In the genomic region with DNA sequence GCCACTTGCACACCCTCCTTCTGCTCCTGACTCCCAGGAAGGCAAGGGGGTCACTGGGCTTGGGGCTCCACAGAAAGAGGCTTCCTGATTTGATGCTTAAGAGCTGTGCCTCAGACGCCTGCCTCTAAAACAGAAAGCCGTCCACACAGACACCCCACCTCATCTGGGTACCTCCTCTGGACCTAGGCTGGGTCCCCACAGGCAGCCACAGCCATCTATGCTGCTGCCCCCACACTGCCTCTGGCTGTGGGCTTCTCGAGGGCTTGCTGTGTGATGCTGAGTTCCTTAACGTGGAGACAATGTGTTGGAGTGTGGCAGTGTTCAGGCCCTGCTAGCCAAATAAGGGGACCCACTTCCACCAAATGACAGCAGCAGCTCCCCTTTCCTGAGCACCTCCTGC, we compare ENCODE assay signal across 22 cellular contexts.
"Had no signal": no experiment of that assay in that cellular context is flagged by ENCODE, and none has a peak within 500 bp of the region (broad histone marks: within the 10 kb centered on the region; RNA-seq: fewer than 3 reads in every experiment).

No MANE protein-coding gene starts in this region.

- H3K27ac ChIP-seq: colonic mucosa, gastrocnemius medialis, heart left ventricle, lower lobe of right lung had no signal

- ATAC-seq: effector memory CD8-positive, alpha-beta T cell; gastrocnemius medialis; heart left ventricle; left colon; left ventricle myocardium superior; lower lobe of right lung; naive thymus-derived CD4-positive, alpha-beta T cell had no signal

- H3K4me3 ChIP-seq: colonic mucosa, esophagus squamous epithelium, gastrocnemius medialis, heart left ventricle, lower lobe of right lung had no signal

- DNase-seq: colonic mucosa; cortex of kidney; effector CD8-positive, alpha-beta T cell; effector memory CD8-positive, alpha-beta T cell; endodermal cell; erythroblast; esophagus squamous epithelium; foreskin fibroblast; foreskin melanocyte; gastrocnemius medialis; heart left ventricle; hippocampal formation; islet precursor cell; kidney; kidney glomerular epithelial cell; left colon; left ventricle myocardium superior; lower lobe of right lung; mesenchymal stem cell; midbrain; naive thymus-derived CD4-positive, alpha-beta T cell had no signal

- H3K4me1 ChIP-seq: colonic mucosa, gastrocnemius medialis, heart left ventricle, lower lobe of right lung had no signal

- H3K27ac Mint-ChIP-seq: dendritic cell treated with granulocyte-macrophage colony-stimulating factor and Interleukin-4, amounts not matched to agents 40 ng/mL and 50 ng/mL, for 4 days; effector memory CD8-positive, alpha-beta T cell; endodermal cell; naive thymus-derived CD4-positive, alpha-beta T cell had no signal

- H3K9me3 Mint-ChIP-seq: effector memory CD8-positive, alpha-beta T cell; endodermal cell had no signal

- H3K4me3 Mint-ChIP-seq: dendritic cell treated with granulocyte-macrophage colony-stimulating factor and Interleukin-4, amounts not matched to agents 40 ng/mL and 50 ng/mL, for 4 days; effector memory CD8-positive, alpha-beta T cell; endodermal cell; naive thymus-derived CD4-positive, alpha-beta T cell had no signal

- H3K27me3 Mint-ChIP-seq: dendritic cell treated with granulocyte-macrophage colony-stimulating factor and Interleukin-4, amounts not matched to agents 40 ng/mL and 50 ng/mL, for 4 days; effector memory CD8-positive, alpha-beta T cell; naive thymus-derived CD4-positive, alpha-beta T cell had no signal

- H3K36me3 ChIP-seq: colonic mucosa had no signal

- H3K4me1 Mint-ChIP-seq: endodermal cell; naive thymus-derived CD4-positive, alpha-beta T cell had no signal

- H3K9me3 ChIP-seq: colonic mucosa, esophagus squamous epithelium, gastrocnemius medialis, heart left ventricle, lower lobe of right lung had no signal
